16 cellular contexts compared by ENCODE assay signal in genomic region chr7:131381069-131381838, GRCh38. TPM values are rescaled to one million over a fixed set of nuclear protein-coding genes. Genes with fewer than 3 reads are reported as not detected.
DNase-seq lines count a peak whose midpoint lies in the region; ATAC-seq and TF ChIP-seq lines count a peak whose summit lies in the region.
"Had no signal": no experiment of that assay in that cellular context is flagged by ENCODE, and none has a peak within 500 bp of the region (broad histone marks: within the 10 kb centered on the region; RNA-seq: fewer than 3 reads in every experiment).

No MANE protein-coding gene starts in this region.

- no peak overlapping the region for H3K27ac ChIP-seq in PC-3 (ENCODE audit: low read length)

- no peak overlapping the region for H3K4me2 ChIP-seq in PC-3 (ENCODE audit: low read length)

- H3K4me1 Mint-ChIP-seq in activated naive CD8-positive, alpha-beta T cell treated with anti-CD3 and anti-CD28 coated beads, Interleukin-2, amount 50 U/mL, for 24 hours, result peaks cover 40% of the 10 kb centered on the region

- no peak overlapping the region for H3K4me3 Mint-ChIP-seq in activated naive CD8-positive, alpha-beta T cell treated with anti-CD3 and anti-CD28 coated beads, Interleukin-2, amount 50 U/mL, for 24 hours
- H3K4me3 Mint-ChIP-seq: CD8-positive, alpha-beta T cell; T-helper 1 cell treated with Interleukin-12 subunit alpha and Interleukin-12 subunit beta and Interleukin-4 antibody, amounts not matched to agents 30 μg/mL and 1 μg/mL, for 36 hours had no signal

- no peaks in the 10 kb centered on the region for H3K27me3 Mint-ChIP-seq in activated naive CD8-positive, alpha-beta T cell treated with anti-CD3 and anti-CD28 coated beads, Interleukin-2, amount 50 U/mL, for 24 hours

- H3K27ac Mint-ChIP-seq in activated naive CD8-positive, alpha-beta T cell treated with anti-CD3 and anti-CD28 coated beads, Interleukin-2, amount 50 U/mL, for 24 hours, result peak overlapping the region; percentile 3
- H3K27ac Mint-ChIP-seq: CD8-positive, alpha-beta T cell; T-helper 1 cell treated with Interleukin-12 subunit alpha and Interleukin-12 subunit beta and Interleukin-4 antibody, amounts not matched to agents 30 μg/mL and 1 μg/mL, for 36 hours had no signal

- H2AFZ ChIP-seq in PC-3 (ENCODE audit: low read length), result no peak overlapping the region

- POLR2A ChIA-PET in PC-3 (lab: Charles Lee; ENCODE audit: unreplicated experiment), result no interaction called here

- no peaks in the 10 kb centered on the region; the same call in 1 of the 2 replicates for H3K36me3 ChIP-seq in PC-3 (ENCODE audit: low read depth, low read length)

- no peaks in the 10 kb centered on the region for H3F3A ChIP-seq in PC-3 (ENCODE audit: low read length, unreplicated experiment)

- H3K9me2 ChIP-seq in PC-3 (replicated peaks; ENCODE audit: low read length), result no peaks in the 10 kb centered on the region

- H3K9me3 Mint-ChIP-seq in activated naive CD8-positive, alpha-beta T cell treated with anti-CD3 and anti-CD28 coated beads, Interleukin-2, amount 50 U/mL, for 24 hours, result no peaks in the 10 kb centered on the region
- H3K9me3 Mint-ChIP-seq: CD8-positive, alpha-beta T cell; T-helper 1 cell treated with Interleukin-12 subunit alpha and Interleukin-12 subunit beta and Interleukin-4 antibody, amounts not matched to agents 30 μg/mL and 1 μg/mL, for 36 hours had no signal

- intact Hi-C loops in PC-3 (cut with micrococcal nuclease), result no loop called here

- peaks cover 7% of the 10 kb centered on the region; the same call in 1 of the 2 replicates for H3K79me2 ChIP-seq in PC-3 (ENCODE audit: low read length)

- H4K20me1 ChIP-seq in PC-3 (ENCODE audit: low read length), result 0 out of 2 replicates have a peak, but pooled peaks cover 3% of the 10 kb centered on the region

- peak; percentile 12 for DNase-seq in AG08396 (ENCODE audit: low spot score)
- DNase-seq in H4 (ENCODE audit: low spot score), result peak; percentile 12
- no peak for DNase-seq in activated naive CD8-positive, alpha-beta T cell treated with anti-CD3 and anti-CD28 coated beads, Interleukin-2, amount 50 U/mL, for 24 hours
- peak; percentile 8 for DNase-seq in hepatic stellate cell (ENCODE audit: low spot score)
- DNase-seq in PC-3, result no peak
- no peak for DNase-seq in Ammon's horn (ENCODE audit: low spot score)
- DNase-seq in NOMO-1 treated with DMSO at 0.1 percent for 48 hours (lab: John Stamatoyannopoulos, UW; ENCODE audit: unreplicated experiment), result no peak
- DNase-seq: caudate nucleus; CD8-positive, alpha-beta T cell; GDM1; head of caudate nucleus; left colon; NCI-H1436; stimulated activated CD8-positive, alpha-beta memory T cell treated with anti-CD3 and anti-CD28 coated beads, Interleukin-4, amount 100 ng/mL, for 48 hours had no signal

- no peak overlapping the region for H3K4me3 ChIP-seq in PC-3 (ENCODE audit: low read length)

- H3K4me1 ChIP-seq in PC-3 (ENCODE audit: insufficient read depth, low read length), result peaks cover 15% of the 10 kb centered on the region

- peak; percentile 80 for ATAC-seq in activated naive CD8-positive, alpha-beta T cell treated with anti-CD3 and anti-CD28 coated beads, Interleukin-2, amount 50 U/mL, for 24 hours
- no peak for ATAC-seq in PC-3
- ATAC-seq in HG02840 (IDR thresholded peaks at IDR 0.05; ENCODE audit: low FRiP score, unreplicated experiment), result no peak
- ATAC-seq: CD8-positive, alpha-beta T cell; left colon had no signal

- H3K36me3 Mint-ChIP-seq in activated naive CD8-positive, alpha-beta T cell treated with anti-CD3 and anti-CD28 coated beads, Interleukin-2, amount 50 U/mL, for 24 hours (ENCODE audit: low read depth), result peaks cover 17% of the 10 kb centered on the region

- CTCF ChIA-PET in PC-3 (lab: Charles Lee), result no interaction called here

- H3K9ac ChIP-seq in PC-3 (ENCODE audit: low read length), result no peak overlapping the region

- no TSS peak for BruUV-seq in PC-3 (replicated peaks; lab: Mats Ljungman, UMichigan)

- H3K27me3 ChIP-seq in PC-3 (ENCODE audit: low read length), result no peaks in the 10 kb centered on the region

- H3K9me3 ChIP-seq in PC-3 (ENCODE audit: low read length), result no peaks in the 10 kb centered on the region

- no peak for TF ChIP-seq CTCF in PC-3 (conservative IDR thresholded peaks at IDR 0.05; ENCODE audit: low read depth, low read length)

RNA-seq across cellular contexts. Expression of gene MKLN1, which starts 53.6 kb away (rescaled TPM):
- 17.0 and 25.1 TPM in 2 replicates for total RNA-seq in H4 (2014; rRNA removed; shearing (Covaris generic))
- 15.3 and 16.3 TPM in 2 replicates for total RNA-seq in PC-3 (2014; rRNA removed)

Comparison
In these comparisons a context has a peak if more than half of its experiments do, and no peak if none do; other contexts are left out.
1. DNase-seq: peak in AG08396 (single experiment), H4 (single experiment) and hepatic stellate cell (single experiment); none in activated naive CD8-positive, alpha-beta T cell treated with anti-CD3 and anti-CD28 coated beads, Interleukin-2, amount 50 U/mL, for 24 hours (single experiment), PC-3 (single experiment), Ammon's horn (single experiment) and NOMO-1 treated with DMSO at 0.1 percent for 48 hours (single experiment).